19 cellular contexts compared by ENCODE assay signal in genomic region chr12:104622942-104623341, GRCh38.
"Had no signal": no experiment of that assay in that cellular context is flagged by ENCODE, and none has a peak within 500 bp of the region (broad histone marks: within the 10 kb centered on the region; RNA-seq: fewer than 3 reads in every experiment).

No MANE protein-coding gene starts in this region.

- H3K27ac Mint-ChIP-seq: activated CD4-positive, alpha-beta memory T cell treated with anti-CD3 and anti-CD28 coated beads, Interleukin-2, amount 10 ng/mL, durations not matched to agents 7 days and 5 days; activated CD8-positive, alpha-beta memory T cell treated with anti-CD3 and anti-CD28 coated beads, Interleukin-2, amount 10 ng/mL, durations not matched to agents 7 days and 5 days; activated naive CD8-positive, alpha-beta T cell treated with anti-CD3 and anti-CD28 coated beads for 36 hours; progenitor cell of endocrine pancreas; stimulated activated naive CD8-positive, alpha-beta T cell treated with anti-CD3 and anti-CD28 coated beads, Interleukin-15, Interleukin-2, amounts not matched to agents 100 ng/mL and 50 ng/mL, for 24 hours had no signal

- H3K27me3 ChIP-seq: body of pancreas, dorsolateral prefrontal cortex, gastrocnemius medialis, heart left ventricle, tibial nerve, uterus had no signal

- H3K4me1 ChIP-seq: body of pancreas, uterus had no signal

- ATAC-seq: activated CD8-positive, alpha-beta memory T cell treated with anti-CD3 and anti-CD28 coated beads, Interleukin-2, amount 10 ng/mL, durations not matched to agents 7 days and 5 days; body of pancreas; gastrocnemius medialis; heart left ventricle; left ventricle myocardium superior had no signal

- H3K4me3 ChIP-seq: body of pancreas, dorsolateral prefrontal cortex, gastrocnemius medialis, heart left ventricle, tibial nerve, uterus had no signal

- FAIRE-seq: colon, TTC549 had no signal

- H3K4me3 Mint-ChIP-seq: activated CD4-positive, alpha-beta memory T cell treated with anti-CD3 and anti-CD28 coated beads, Interleukin-2, amount 10 ng/mL, durations not matched to agents 7 days and 5 days; activated CD8-positive, alpha-beta memory T cell treated with anti-CD3 and anti-CD28 coated beads, Interleukin-2, amount 10 ng/mL, durations not matched to agents 7 days and 5 days; activated naive CD8-positive, alpha-beta T cell treated with anti-CD3 and anti-CD28 coated beads for 36 hours; stimulated activated naive CD8-positive, alpha-beta T cell treated with anti-CD3 and anti-CD28 coated beads, Interleukin-15, Interleukin-2, amounts not matched to agents 100 ng/mL and 50 ng/mL, for 24 hours had no signal

- H3K9me3 ChIP-seq: body of pancreas, gastrocnemius medialis, heart left ventricle, tibial nerve, uterus had no signal

- H3K27ac ChIP-seq: body of pancreas, dorsolateral prefrontal cortex, gastrocnemius medialis, heart left ventricle, tibial nerve, uterus had no signal

- DNase-seq: activated CD4-positive, alpha-beta memory T cell treated with anti-CD3 and anti-CD28 coated beads, Interleukin-2, amount 10 ng/mL, durations not matched to agents 7 days and 5 days; activated CD4-positive, alpha-beta T cell treated with anti-CD3 and anti-CD28 coated beads for 4 hours; activated CD8-positive, alpha-beta memory T cell treated with anti-CD3 and anti-CD28 coated beads, Interleukin-2, amount 10 ng/mL, durations not matched to agents 7 days and 5 days; activated naive CD8-positive, alpha-beta T cell treated with anti-CD3 and anti-CD28 coated beads for 36 hours; amygdala; body of pancreas; dorsolateral prefrontal cortex; gastrocnemius medialis; heart left ventricle; kidney glomerular epithelial cell; left ventricle myocardium superior; stimulated activated CD4-positive, alpha-beta T cell treated with anti-CD3 and anti-CD28 coated beads, Interleukin-12 subunit alpha, Interleukin-12 subunit beta, amount 100 ng/mL, for 4 hours; stimulated activated CD4-positive, alpha-beta T cell treated with anti-CD3 and anti-CD28 coated beads, Interleukin-1b, Interleukin-23, amount 100 ng/mL, for 48 hours; uterus had no signal

- H3K27me3 Mint-ChIP-seq: activated CD4-positive, alpha-beta memory T cell treated with anti-CD3 and anti-CD28 coated beads, Interleukin-2, amount 10 ng/mL, durations not matched to agents 7 days and 5 days; activated CD8-positive, alpha-beta memory T cell treated with anti-CD3 and anti-CD28 coated beads, Interleukin-2, amount 10 ng/mL, durations not matched to agents 7 days and 5 days; activated naive CD8-positive, alpha-beta T cell treated with anti-CD3 and anti-CD28 coated beads for 36 hours; progenitor cell of endocrine pancreas; stimulated activated naive CD8-positive, alpha-beta T cell treated with anti-CD3 and anti-CD28 coated beads, Interleukin-15, Interleukin-2, amounts not matched to agents 100 ng/mL and 50 ng/mL, for 24 hours had no signal

- H3K9me3 Mint-ChIP-seq: activated CD4-positive, alpha-beta memory T cell treated with anti-CD3 and anti-CD28 coated beads, Interleukin-2, amount 10 ng/mL, durations not matched to agents 7 days and 5 days; activated naive CD8-positive, alpha-beta T cell treated with anti-CD3 and anti-CD28 coated beads for 36 hours; stimulated activated naive CD8-positive, alpha-beta T cell treated with anti-CD3 and anti-CD28 coated beads, Interleukin-15, Interleukin-2, amounts not matched to agents 100 ng/mL and 50 ng/mL, for 24 hours had no signal

- H3K36me3 ChIP-seq: gastrocnemius medialis, heart left ventricle, tibial nerve, uterus had no signal
